In the genomic region with DNA sequence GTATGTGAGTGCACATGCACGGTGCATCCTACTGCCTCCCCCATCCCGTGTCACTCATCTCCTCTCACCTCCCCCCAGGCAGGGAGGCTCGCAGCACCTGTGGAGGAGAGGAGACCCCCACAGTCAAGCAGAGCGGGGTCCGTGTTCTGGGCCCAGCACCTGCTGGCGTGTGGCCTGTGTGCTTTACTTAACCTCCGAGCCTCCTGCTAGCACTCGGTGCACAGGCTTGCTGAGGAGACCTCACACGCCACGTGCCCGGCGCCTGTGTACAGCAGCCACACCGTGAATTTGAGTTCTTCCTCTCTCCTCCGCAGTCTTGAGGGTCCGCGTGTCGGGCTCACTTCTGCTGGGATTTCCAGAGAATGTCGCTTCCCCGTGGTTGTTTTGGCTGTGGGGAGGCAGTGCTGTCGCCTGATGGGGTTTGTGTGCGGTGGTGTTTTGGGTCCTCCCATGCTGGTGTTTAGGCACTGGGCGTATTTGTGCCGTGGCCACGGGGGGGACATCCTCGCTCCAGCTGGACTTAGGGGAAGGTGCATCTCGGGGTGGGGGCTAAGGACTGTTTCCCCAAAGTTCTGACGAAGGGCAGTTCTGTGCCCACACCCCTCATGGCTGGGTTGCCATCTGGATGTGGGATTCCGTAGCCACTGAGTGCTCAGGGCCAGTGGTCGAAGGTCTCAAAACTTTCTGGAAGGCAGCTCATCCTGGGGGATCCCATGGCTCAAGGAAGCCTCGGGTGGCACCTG, we compare ENCODE assay signal across 10 cellular contexts. TPM values are rescaled to one million over a fixed set of nuclear protein-coding genes. Genes with fewer than 3 reads are reported as not detected.
DNase-seq lines count a peak whose midpoint lies in the region; ATAC-seq, FAIRE-seq and TF ChIP-seq lines count a peak whose summit lies in the region.
"Had no signal": no experiment of that assay in that cellular context is flagged by ENCODE, and none has a peak within 500 bp of the region (broad histone marks: within the 10 kb centered on the region; RNA-seq: fewer than 3 reads in every experiment).

No MANE protein-coding gene starts in this region.

- no peak for FAIRE-seq in GM12878 (lab: Jason Lieb, UNC)

- TF ChIP-seq EP300 in GM12878 (IDR thresholded peaks at IDR 0.05; ENCODE audit: borderline replicate concordance in 1 of 2, control insufficient read depth in 1 of 2, low read depth in 2 of 2, low read length in 2 of 2), result no peak

- peak overlapping the region; percentile 79 for H3K4me3 Mint-ChIP-seq in T-helper 1 cell treated with Interleukin-12 subunit alpha and Interleukin-12 subunit beta and Interleukin-4 antibody, amounts not matched to agents 30 μg/mL and 1 μg/mL, for 36 hours
- H3K4me3 Mint-ChIP-seq in memory B cell, result peak overlapping the region; percentile 78

- no TSS peak for BruUV-seq in GM12878 (replicated peaks; lab: Mats Ljungman, UMichigan)

- H3K27me3 Mint-ChIP-seq in T-helper 1 cell treated with Interleukin-12 subunit alpha and Interleukin-12 subunit beta and Interleukin-4 antibody, amounts not matched to agents 30 μg/mL and 1 μg/mL, for 36 hours (ENCODE audit: low read depth), result no peaks in the 10 kb centered on the region
- H3K27me3 Mint-ChIP-seq in memory B cell, result peaks cover 2% of the 10 kb centered on the region

- no peaks in the 10 kb centered on the region; the same call in 2 of the 3 replicates for H3K9me3 ChIP-seq in GM12878 (replicated peaks; ENCODE audit: control insufficient read depth, insufficient read depth, low read length)
- H3K9me3 ChIP-seq in thoracic aorta, result no peaks in the 10 kb centered on the region
- H3K9me3 ChIP-seq: MG63 had no signal

- peaks cover 2% of the 10 kb centered on the region for H3K4me1 Mint-ChIP-seq in T-helper 1 cell treated with Interleukin-12 subunit alpha and Interleukin-12 subunit beta and Interleukin-4 antibody, amounts not matched to agents 30 μg/mL and 1 μg/mL, for 36 hours (ENCODE audit: low read depth)
- peaks cover 2% of the 10 kb centered on the region for H3K4me1 Mint-ChIP-seq in memory B cell

- RAD21 ChIA-PET in GM12878 (lab: Charles Lee; ENCODE audit: unreplicated experiment), result no interaction called here

- TF ChIP-seq RAD21 in GM12878 (IDR thresholded peaks at IDR 0.05; ENCODE audit: insufficient read depth, low read depth, low read length), result no peak

- POLR2A ChIA-PET in GM12878 (lab: Charles Lee), result no interaction called here

- TF ChIP-seq CTCF in GM12878 (IDR thresholded peaks at IDR 0.05 in 2 of 3, conservative IDR thresholded peaks at IDR 0.05 in 1 of 3; ENCODE audit: control insufficient read depth in 2 of 3, extremely low read depth in 1 of 3, insufficient read depth in 1 of 3, low read depth in 3 of 3, low read length in 3 of 3) (no peak), thoracic aorta (IDR thresholded peaks at IDR 0.05) (no peak)

- peak overlapping the region; percentile 45; the same call in 1 of the 2 replicates for H2AFZ ChIP-seq in GM12878 (ENCODE audit: control insufficient read depth, low read depth, low read length)

- H3K27me3 ChIP-seq in GM12878 (replicated peaks in 1 of 2; ENCODE audit: control insufficient read depth in 2 of 2, insufficient read depth in 2 of 2, low read length in 1 of 2) (no peaks in the 10 kb centered on the region), thoracic aorta (replicated peaks; ENCODE audit: insufficient read depth) (no peaks in the 10 kb centered on the region)
- H3K27me3 ChIP-seq: MG63 had no signal

- no peaks in the 10 kb centered on the region for H4K20me1 ChIP-seq in GM12878 (ENCODE audit: control insufficient read depth, insufficient read depth)

- H3K27ac ChIP-seq in GM12878 (ENCODE audit: control insufficient read depth, insufficient read depth) (no peak overlapping the region), thoracic aorta (no peak overlapping the region)
- H3K27ac ChIP-seq: 22Rv1 had no signal

- no peaks in the 10 kb centered on the region for H3K79me2 ChIP-seq in GM12878 (ENCODE audit: control insufficient read depth, insufficient read depth, low read length)

- CTCF ChIA-PET in GM12878 (lab: Yijun Ruan, JAX), result interaction anchor here (0.6 to 1.2 kb wide), 5 partner anchors 63 to 504 kb away, joined by 3 to 5 read pairs (median 4); no protein-coding TSS in a partner anchor

- intact Hi-C loops in GM12878 (cut with micrococcal nuclease; ENCODE audit: unreplicated experiment), result no loop called here

- H3K4me3 ChIP-seq in GM12878, result peak overlapping the region; percentile 61; the same call in 1 of the 2 replicates
- peak overlapping the region; percentile 78 for H3K4me3 ChIP-seq in thoracic aorta

- ATAC-seq in GM12878, result no peak
- no peak for ATAC-seq in memory B cell (ENCODE audit: low read depth)
- no peak for ATAC-seq in thoracic aorta (ENCODE audit: insufficient number of reproducible peaks, low FRiP score, low read depth)
- ATAC-seq in GM19452 (IDR thresholded peaks at IDR 0.05; ENCODE audit: unreplicated experiment), result no peak

- peak overlapping the region; percentile 52 for H3K27ac Mint-ChIP-seq in T-helper 1 cell treated with Interleukin-12 subunit alpha and Interleukin-12 subunit beta and Interleukin-4 antibody, amounts not matched to agents 30 μg/mL and 1 μg/mL, for 36 hours
- H3K27ac Mint-ChIP-seq in memory B cell, result peak overlapping the region; percentile 95

- DNase-seq in T-helper 1 cell (no peak), GM12878 (ENCODE audit: low read depth, low spot score) (no peak), memory B cell (ENCODE audit: low spot score in 2 of 2) (no peak), thoracic aorta (ENCODE audit: low spot score) (no peak), amniotic stem cell (lab: John Stamatoyannopoulos, UW) (no peak)
- DNase-seq in stimulated activated CD4-positive, alpha-beta T cell treated with anti-CD3 and anti-CD28 coated beads, Interleukin-15, amount 100 ng/mL, for 24 hours, result no peak

- SMC1A ChIA-PET in GM12878 (lab: Charles Lee; ENCODE audit: uncharacterized antibody, unreplicated experiment), result no interaction called here

- H3K4me1 ChIP-seq in GM12878 (ENCODE audit: control insufficient read depth, insufficient read depth, low read length) (no peaks in the 10 kb centered on the region), thoracic aorta (ENCODE audit: control insufficient read depth in 1 of 2, low read depth in 2 of 2) (peaks cover 0 to 10% of the 10 kb centered on the region in 2 donors)

- no peak overlapping the region for H3K9ac ChIP-seq in GM12878 (ENCODE audit: control insufficient read depth, insufficient read depth, low read length)

- H3K36me3 ChIP-seq in GM12878 (ENCODE audit: control insufficient read depth in 2 of 2, insufficient read depth in 2 of 2, low read length in 1 of 2) (no peaks in the 10 kb centered on the region), thoracic aorta (no peaks in the 10 kb centered on the region)
- H3K36me3 ChIP-seq: MG63 had no signal

- no peaks in the 10 kb centered on the region for H3K9me3 Mint-ChIP-seq in T-helper 1 cell treated with Interleukin-12 subunit alpha and Interleukin-12 subunit beta and Interleukin-4 antibody, amounts not matched to agents 30 μg/mL and 1 μg/mL, for 36 hours
- H3K9me3 Mint-ChIP-seq in memory B cell, result no peaks in the 10 kb centered on the region

- peak overlapping the region; percentile 74 for H3K4me2 ChIP-seq in GM12878 (ENCODE audit: control insufficient read depth, insufficient read depth)

- in situ Hi-C loops in GM12878 (cut with MboI), result no loop called here

- WGBS in GM12878 (ENCODE audit: insufficient coverage, insufficient replicate concordance, low lambda C conversion rate, missing lambda C conversion rate), result 63% methylated on average over 29 of the region's 30 CpGs

- no peak for TF ChIP-seq POLR2A in GM12878 (IDR thresholded peaks at IDR 0.05; ENCODE audit: low read depth, low read length)

- H3K36me3 Mint-ChIP-seq in T-helper 1 cell treated with Interleukin-12 subunit alpha and Interleukin-12 subunit beta and Interleukin-4 antibody, amounts not matched to agents 30 μg/mL and 1 μg/mL, for 36 hours (ENCODE audit: low read depth), result no peaks in the 10 kb centered on the region
- H3K36me3 Mint-ChIP-seq in memory B cell, result no peaks in the 10 kb centered on the region

TF ChIP-seq in GM12878, 131 proteins besides CTCF, POLR2A, EP300 and RAD21 (continues in another document):
- TF ChIP-seq RBBP5 (conservative IDR thresholded peaks at IDR 0.05), result no peak

RNA-seq across cellular contexts. Expression of gene TMEM255B, which starts 34.8 kb away (rescaled TPM):
- 0.95 and 1.4 TPM in 2 replicates for total RNA-seq in GM12878 (2013; cell fraction: nucleolus; rRNA removed)
- total RNA-seq in GM12878 (2014; rRNA removed) (0.06 and 0.22 TPM in 2 replicates), GM12878 (2014; rRNA removed; fragmentation: Illumina TruSeq; extraction: Trizol) (0.13 and 0.18 TPM in 2 replicates), GM12878 (2021) (0.43 and 0.62 TPM in 2 replicates), thoracic aorta (10 to 100 TPM; 11.2 to 14.9 TPM)
- 0.04 TPM for polyA plus RNA-seq in GM12878 (2011; ENCODE audit: low read depth)
- polyA plus RNA-seq in GM12878 (2011; rRNA removed) (0.04 and 0.05 TPM in 2 replicates), GM12878 (2014; fragmentation: Illumina TruSeq; extraction: Trizol) (0.05 and 0.15 TPM in 2 replicates), GM12878 (2014; fragmentation: Nextera tagmentation; extraction: Ambion mirVana) (not detected), GM12878 (2014; rRNA removed) (0.23 and 0.27 TPM in 2 replicates), GM12878 (2016; fragmentation: Nextera tagmentation; extraction: Ambion mirVana) (under 1 TPM in 1 of 2 experiments, not detected in 1; 0.04 TPM)
- 0.03 TPM in 2 replicates for polyA plus RNA-seq in GM12878 (2011; cell fraction: cytosol; rRNA removed)
- polyA plus RNA-seq in GM12878 (2011; cell fraction: nucleus; rRNA removed), result 0.19 and 0.29 TPM in 2 replicates
- 0.57 and 0.81 TPM in 2 replicates for polyA plus RNA-seq in GM12878 (2012)
- polyA minus RNA-seq in GM12878 (2011; rRNA and poly(A)+ RNA removed), result not detected in 2 replicates
- not detected in 2 replicates for polyA minus RNA-seq in GM12878 (2011; cell fraction: cytosol; rRNA and poly(A)+ RNA removed)
- polyA minus RNA-seq in GM12878 (2011; cell fraction: nucleus; rRNA and poly(A)+ RNA removed), result 0.24 and 0.38 TPM in 2 replicates

RNA-seq across cellular contexts. Expression of gene GRK1, which starts 57.2 kb away (rescaled TPM):
- total RNA-seq in GM12878 (2013; cell fraction: nucleolus; rRNA removed), result 0.08 TPM in 1 of 2 replicates, not detected in the other
- total RNA-seq in GM12878 (2014; rRNA removed) (under 0.01 TPM in 1 of 2 replicates, not detected in the other), GM12878 (2014; rRNA removed; fragmentation: Illumina TruSeq; extraction: Trizol) (not detected in 2 replicates), GM12878 (2021) (not detected in 2 replicates), thoracic aorta (not detected)
- polyA plus RNA-seq in GM12878 (2011; ENCODE audit: low read depth), result not detected
- polyA plus RNA-seq in GM12878 (2011; rRNA removed) (not detected in 2 replicates), GM12878 (2014; fragmentation: Illumina TruSeq; extraction: Trizol) (not detected in 2 replicates), GM12878 (2014; fragmentation: Nextera tagmentation; extraction: Ambion mirVana) (not detected), GM12878 (2014; rRNA removed) (0.04 TPM in 1 of 2 replicates, not detected in the other), GM12878 (2016; fragmentation: Nextera tagmentation; extraction: Ambion mirVana) (not detected)
- polyA plus RNA-seq in GM12878 (2011; cell fraction: cytosol; rRNA removed), result not detected in 2 replicates
- polyA plus RNA-seq in GM12878 (2011; cell fraction: nucleus; rRNA removed), result 0.03 and 0.04 TPM in 2 replicates
- 0.05 and 0.08 TPM in 2 replicates for polyA plus RNA-seq in GM12878 (2012)
- polyA minus RNA-seq in GM12878 (2011; rRNA and poly(A)+ RNA removed), result not detected in 2 replicates
- not detected in 2 replicates for polyA minus RNA-seq in GM12878 (2011; cell fraction: cytosol; rRNA and poly(A)+ RNA removed)
- polyA minus RNA-seq in GM12878 (2011; cell fraction: nucleus; rRNA and poly(A)+ RNA removed), result under 0.01 and 0.19 TPM in 2 replicates

Comparison
In these comparisons a context has a peak if more than half of its experiments do, and no peak if none do; other contexts are left out.
1. RNA of gene TMEM255B, which starts 34.8 kb away (total RNA-seq): 11.2 to 14.9 TPM in thoracic aorta; 0.06 to 1.4 TPM in GM12878; every median in the first group is over 4 times any median in the second.